19 cellular contexts compared by ENCODE assay signal in the genomic region with DNA sequence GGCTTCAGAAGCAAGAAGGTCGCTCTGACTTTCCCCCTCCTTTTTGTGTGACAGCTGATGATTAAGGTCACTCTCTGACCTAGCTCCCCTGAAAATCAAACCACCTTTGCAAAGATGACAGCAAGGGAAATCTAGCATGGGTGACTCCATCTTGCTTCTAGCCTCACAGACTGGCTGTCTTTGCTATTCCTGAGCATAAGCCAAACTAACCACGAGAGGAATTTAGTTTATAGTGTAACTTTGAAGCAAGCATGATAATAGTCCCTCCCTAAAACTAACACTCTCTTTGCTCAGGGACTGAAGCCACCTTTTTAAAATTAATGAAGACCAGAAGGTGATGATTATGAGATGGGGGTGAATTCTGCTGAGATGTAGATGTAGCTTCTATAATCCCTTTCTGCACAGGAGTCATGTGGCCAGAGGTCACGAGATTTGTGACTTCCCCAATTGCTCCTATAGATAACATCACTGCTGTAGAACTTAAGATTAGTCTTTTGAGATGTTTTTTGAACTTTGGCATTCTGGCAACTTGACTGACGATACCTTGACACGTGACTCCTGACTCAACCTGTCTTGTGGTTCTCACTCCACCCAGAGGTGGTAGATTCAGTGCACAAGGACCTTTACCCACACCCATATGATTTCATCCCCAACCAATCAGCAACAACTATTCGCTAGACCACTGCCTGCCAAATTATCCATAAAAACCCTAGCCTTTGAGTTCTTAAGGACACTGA.
"Had no signal": no experiment of that assay in that cellular context is flagged by ENCODE, and none has a peak within 500 bp of the region (broad histone marks: within the 10 kb centered on the region; RNA-seq: fewer than 3 reads in every experiment).

No MANE protein-coding gene starts in this region.

- H3K9me3 ChIP-seq: esophagus squamous epithelium, prostate gland had no signal

- H3K4me3 Mint-ChIP-seq: brain; stimulated activated naive CD8-positive, alpha-beta T cell treated with anti-CD3 and anti-CD28 coated beads, Interleukin-15, Interleukin-2, amounts not matched to agents 100 ng/mL and 50 ng/mL, for 24 hours; T-helper 2 cell treated with Interferon-gamma antibody and Interleukin-4, amounts not matched to agents 5 μg/mL and 100 μg/mL, for 36 hours had no signal

- DNase-seq: activated CD4-positive, alpha-beta T cell treated with anti-CD3 and anti-CD28 coated beads, Interleukin-2, amount 50 U/mL, for 1 hour; activated CD4-positive, CD25-positive, alpha-beta regulatory T cell; activated naive CD4-positive, alpha-beta T cell treated with anti-CD3 and anti-CD28 coated beads, Interleukin-2, amount 50 U/mL, for 16 hours; activated T-cell treated with anti-CD3 and anti-CD28 coated beads for 4 hours; amniotic stem cell; central memory CD4-positive, alpha-beta T cell; effector CD8-positive, alpha-beta T cell; esophagus squamous epithelium; foreskin fibroblast; kidney glomerular epithelial cell; mesendoderm; right cardiac atrium; stimulated activated CD4-positive, alpha-beta T cell treated with anti-CD3 and anti-CD28 coated beads, Interleukin-4, amount 100 ng/mL, for 24 hours had no signal

- H3K4me3 ChIP-seq: esophagus squamous epithelium, prostate gland, skin epidermis had no signal

- H3K27me3 ChIP-seq: esophagus squamous epithelium had no signal

- H3K36me3 Mint-ChIP-seq: brain had no signal

- H3K4me1 ChIP-seq: esophagus squamous epithelium had no signal

- H3K9me3 Mint-ChIP-seq: activated T-helper 2 cell treated with anti-CD3 and anti-CD28 coated beads, Interferon-gamma antibody, Interleukin-2, Interleukin-4, amounts not matched to agents 10 μg/mL and 5 μg/mL and 100 μg/mL, durations not matched to agents 14 hours and 24 hours and 36 hours; stimulated activated naive CD8-positive, alpha-beta T cell treated with anti-CD3 and anti-CD28 coated beads, Interleukin-15, Interleukin-2, amounts not matched to agents 100 ng/mL and 50 ng/mL, for 24 hours; T-helper 2 cell treated with Interferon-gamma antibody and Interleukin-4, amounts not matched to agents 5 μg/mL and 100 μg/mL, for 36 hours had no signal

- ATAC-seq: right cardiac atrium had no signal

- H3K36me3 ChIP-seq: esophagus squamous epithelium, prostate gland had no signal

- H3K27ac ChIP-seq: esophagus squamous epithelium, prostate gland, skin epidermis had no signal

- H3K27ac Mint-ChIP-seq: activated T-helper 2 cell treated with anti-CD3 and anti-CD28 coated beads, Interferon-gamma antibody, Interleukin-2, Interleukin-4, amounts not matched to agents 10 μg/mL and 5 μg/mL and 100 μg/mL, durations not matched to agents 14 hours and 24 hours and 36 hours; stimulated activated naive CD8-positive, alpha-beta T cell treated with anti-CD3 and anti-CD28 coated beads, Interleukin-15, Interleukin-2, amounts not matched to agents 100 ng/mL and 50 ng/mL, for 24 hours; T-helper 2 cell treated with Interferon-gamma antibody and Interleukin-4, amounts not matched to agents 5 μg/mL and 100 μg/mL, for 36 hours had no signal
